In the genomic region with DNA sequence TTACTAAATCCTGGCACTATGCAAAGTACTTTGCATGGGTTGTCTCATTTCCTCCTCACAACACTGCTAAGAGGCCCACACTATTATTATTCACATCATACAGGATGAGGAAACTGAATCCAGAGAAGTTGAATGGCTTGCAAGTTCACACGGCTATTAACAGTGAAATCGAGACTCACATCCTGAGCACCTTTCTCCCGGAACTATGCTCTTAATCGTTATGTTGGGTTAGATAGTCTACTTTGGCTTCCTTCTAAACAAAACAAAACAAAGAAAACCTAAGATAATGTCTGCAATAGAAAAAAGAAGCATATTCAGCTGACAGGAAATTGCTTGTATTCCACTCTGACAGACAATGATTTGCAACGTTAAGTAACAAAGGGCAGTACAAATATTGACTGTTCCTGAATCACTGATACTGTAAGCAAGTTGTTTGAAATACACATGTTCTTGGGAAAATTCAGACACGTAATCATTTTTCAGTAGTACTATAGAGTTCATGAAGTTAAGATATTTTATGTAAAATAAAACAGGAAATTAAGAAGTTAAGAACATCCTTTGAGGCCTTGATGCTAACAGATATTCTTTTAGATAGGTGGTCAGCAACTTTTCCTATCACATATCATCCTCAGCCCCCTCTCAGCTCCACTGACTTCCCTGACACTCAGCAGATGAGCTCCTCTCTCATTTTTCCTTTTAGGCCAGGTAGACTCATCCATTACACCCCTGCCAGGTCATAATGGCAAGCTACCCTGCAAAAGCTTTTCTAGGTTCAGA, we compare ENCODE assay signal across 10 cellular contexts. TPM values are rescaled to one million over a fixed set of nuclear protein-coding genes. Genes with fewer than 3 reads are reported as not detected.
DNase-seq lines count a peak whose midpoint lies in the region; ATAC-seq and TF ChIP-seq lines count a peak whose summit lies in the region.
"Had no signal": no experiment of that assay in that cellular context is flagged by ENCODE, and none has a peak within 500 bp of the region (broad histone marks: within the 10 kb centered on the region; RNA-seq: fewer than 3 reads in every experiment).

No MANE protein-coding gene starts in this region.

- no peaks in the 10 kb centered on the region for H3K9me3 ChIP-seq in CD4-positive, CD25-positive, alpha-beta regulatory T cell (ENCODE audit: control insufficient read depth in 2 of 2, low read length in 2 of 2)
- no peaks in the 10 kb centered on the region for H3K9me3 ChIP-seq in right lobe of liver

- peak overlapping the region; percentile 5 to 41 (median 31) for H3K4me3 Mint-ChIP-seq in CD4-positive, CD25-positive, alpha-beta regulatory T cell
- H3K4me3 Mint-ChIP-seq in activated B cell treated with CpG ODN at 0.5 μM for 24 hours (peak overlapping the region; percentile 9), type B pancreatic cell (no peak overlapping the region)

- no peaks in the 10 kb centered on the region for H3K36me3 Mint-ChIP-seq in CD4-positive, CD25-positive, alpha-beta regulatory T cell
- H3K36me3 Mint-ChIP-seq in activated B cell treated with CpG ODN at 0.5 μM for 24 hours (ENCODE audit: low read depth) (no peaks in the 10 kb centered on the region), type B pancreatic cell (no peaks in the 10 kb centered on the region)

- peak; percentile 9 to 26 for ATAC-seq in CD4-positive, CD25-positive, alpha-beta regulatory T cell (ENCODE audit: low read depth in 2 of 2)
- no peak for ATAC-seq in activated B cell treated with CpG ODN at 0.5 μM for 24 hours (ENCODE audit: low read depth)
- ATAC-seq in right lobe of liver: peak; percentile 67 to 82 (median 80)
- no peak for ATAC-seq in HG02571 (IDR thresholded peaks at IDR 0.05; ENCODE audit: unreplicated experiment)
- no peak for ATAC-seq in GM18858 (IDR thresholded peaks at IDR 0.05; ENCODE audit: unreplicated experiment)

- peak overlapping the region; percentile 16 to 86 (median 28) for H3K27ac Mint-ChIP-seq in CD4-positive, CD25-positive, alpha-beta regulatory T cell
- H3K27ac Mint-ChIP-seq in activated B cell treated with CpG ODN at 0.5 μM for 24 hours (no peak overlapping the region), type B pancreatic cell (no peak overlapping the region)

- H3K4me3 ChIP-seq in CD4-positive, CD25-positive, alpha-beta regulatory T cell (ENCODE audit: low read depth, low read length): peak overlapping the region; percentile 23
- no peak overlapping the region for H3K4me3 ChIP-seq in Jurkat, Clone E6-1 (ENCODE audit: low read length)
- no peak overlapping the region for H3K4me3 ChIP-seq in right lobe of liver

- TF ChIP-seq CTCF in activated B cell treated with CpG ODN at 0.5 μM for 24 hours (IDR thresholded peaks at IDR 0.05) (no peak), right lobe of liver (IDR thresholded peaks at IDR 0.05) (no peak), type B pancreatic cell (conservative IDR thresholded peaks at IDR 0.05) (no peak)

- intact Hi-C loops in activated B cell treated with CpG ODN at 0.5 μM for 24 hours (cut with micrococcal nuclease): no loop called here
- intact Hi-C loops in right lobe of liver (cut with DNase I): no loop called here

- H3K27me3 ChIP-seq in CD4-positive, CD25-positive, alpha-beta regulatory T cell (ENCODE audit: control insufficient read depth, insufficient read depth, low read length): no peaks in the 10 kb centered on the region
- no peaks in the 10 kb centered on the region for H3K27me3 ChIP-seq in right lobe of liver

- H3K9me3 Mint-ChIP-seq in CD4-positive, CD25-positive, alpha-beta regulatory T cell: no peaks in the 10 kb centered on the region
- H3K9me3 Mint-ChIP-seq in activated B cell treated with CpG ODN at 0.5 μM for 24 hours (no peaks in the 10 kb centered on the region), type B pancreatic cell (no peaks in the 10 kb centered on the region)

- 6% methylated on average over 6 of the region's 6 CpGs for WGBS in right lobe of liver (ENCODE audit: insufficient coverage, low coverage, low lambda C conversion rate, missing lambda C conversion rate)

- H3K4me1 Mint-ChIP-seq in CD4-positive, CD25-positive, alpha-beta regulatory T cell: peaks cover 26 to 66% (median 45%) of the 10 kb centered on the region in 4 donors
- H3K4me1 Mint-ChIP-seq in activated B cell treated with CpG ODN at 0.5 μM for 24 hours (peaks cover 12% of the 10 kb centered on the region), type B pancreatic cell (ENCODE audit: unreplicated experiment) (peaks cover 10% of the 10 kb centered on the region)

- TF ChIP-seq POLR2A in right lobe of liver (IDR thresholded peaks at IDR 0.05): no peak

- H3K27me3 Mint-ChIP-seq in CD4-positive, CD25-positive, alpha-beta regulatory T cell: no peaks in the 10 kb centered on the region
- H3K27me3 Mint-ChIP-seq in activated B cell treated with CpG ODN at 0.5 μM for 24 hours (peaks cover 7% of the 10 kb centered on the region), type B pancreatic cell (no peaks in the 10 kb centered on the region)

- peaks cover 23% of the 10 kb centered on the region for H3K4me1 ChIP-seq in CD4-positive, CD25-positive, alpha-beta regulatory T cell (ENCODE audit: control insufficient read depth, insufficient read depth, low read length, poor library complexity, severe bottlenecking)
- H3K4me1 ChIP-seq in right lobe of liver: peaks cover 0 to 15% (median 9%) of the 10 kb centered on the region in 4 donors

- peak in 1 of 3 donors; percentile 55 for DNase-seq in CD4-positive, CD25-positive, alpha-beta regulatory T cell
- DNase-seq in Jurkat, Clone E6-1 (ENCODE audit: low read depth, low spot score): peak; percentile 77
- no peak for DNase-seq in activated B cell treated with CpG ODN at 0.5 μM for 24 hours
- no peak for DNase-seq in right lobe of liver
- no peak for DNase-seq in type B pancreatic cell (ENCODE audit: extremely low spot score, unreplicated experiment)
- no peak for DNase-seq in NCI-H2107 treated with DMSO at 0.1 percent for 48 hours (lab: John Stamatoyannopoulos, UW; ENCODE audit: unreplicated experiment)
- DNase-seq: GF-D8 had no signal

- POLR2A ChIA-PET in activated B cell treated with CpG ODN at 0.5 μM for 24 hours (lab: Charles Lee): no interaction called here

- peak overlapping the region; percentile 52 for H3K27ac ChIP-seq in CD4-positive, CD25-positive, alpha-beta regulatory T cell (ENCODE audit: insufficient read depth, low read length, poor library complexity, severe bottlenecking)
- H3K27ac ChIP-seq in right lobe of liver: peak overlapping the region; percentile 32 to 92 (median 84)

- H3K36me3 ChIP-seq in CD4-positive, CD25-positive, alpha-beta regulatory T cell (ENCODE audit: control insufficient read depth, insufficient read depth, low read length): no peaks in the 10 kb centered on the region
- H3K36me3 ChIP-seq in right lobe of liver: no peaks in the 10 kb centered on the region

- CTCF ChIA-PET in activated B cell treated with CpG ODN at 0.5 μM for 24 hours (lab: Charles Lee): no interaction called here

RNA-seq across cellular contexts. Expression of a gene that starts 40.7 kb away (rescaled TPM):
- total RNA-seq in CD4-positive, CD25-positive, alpha-beta regulatory T cell: 0.74 TPM
- under 1 TPM in 1 of 4 donors, not detected in 3; 0.92 TPM for polyA plus RNA-seq in CD4-positive, CD25-positive, alpha-beta regulatory T cell
- polyA plus RNA-seq in Jurkat, Clone E6-1 (2012; ENCODE audit: insufficient read depth, insufficient read length): not detected
- not detected in 2 replicates for total RNA-seq in activated B cell treated with CpG ODN at 0.5 μM for 24 hours
- 1 to 10 TPM in 5 of 6 experiments, under 1 TPM in 1; 0.37 to 4.6 (median 1.4) TPM for total RNA-seq in right lobe of liver
- 2.7 and 2.9 TPM in 2 replicates for total RNA-seq in type B pancreatic cell (ENCODE audit: low replicate concordance)
- polyA plus RNA-seq: neural cell had no signal

RNA-seq across cellular contexts. Expression of a gene that starts 57.6 kb away (rescaled TPM):
- 0.17 TPM for total RNA-seq in CD4-positive, CD25-positive, alpha-beta regulatory T cell
- under 1 TPM; 0.10 to 0.28 (median 0.12) TPM for polyA plus RNA-seq in CD4-positive, CD25-positive, alpha-beta regulatory T cell
- polyA plus RNA-seq in Jurkat, Clone E6-1 (2012; ENCODE audit: insufficient read depth, insufficient read length): not detected
- total RNA-seq in activated B cell treated with CpG ODN at 0.5 μM for 24 hours (not detected in 2 replicates), right lobe of liver (1 to 10 TPM in 3 of 6 experiments, under 1 TPM in 1, not detected in 2; 0.53 to 6.3 (median 3.7) TPM), type B pancreatic cell (ENCODE audit: low replicate concordance) (1.7 and 2.0 TPM in 2 replicates)
- polyA plus RNA-seq: neural cell had no signal

Comparison
In these comparisons a context has a peak if more than half of its experiments do, and no peak if none do; other contexts are left out.
1. ATAC-seq: peak in CD4-positive, CD25-positive, alpha-beta regulatory T cell (2 of 2) and right lobe of liver (4 of 4); none in activated B cell treated with CpG ODN at 0.5 μM for 24 hours (single experiment), HG02571 (single experiment) and GM18858 (single experiment).
2. H3K27ac Mint-ChIP-seq: peak in CD4-positive, CD25-positive, alpha-beta regulatory T cell (3 of 3); none in activated B cell treated with CpG ODN at 0.5 μM for 24 hours (single experiment) and type B pancreatic cell (single experiment).